Comparison of ENCODE assay signal across 27 cellular contexts in the genomic region with DNA sequence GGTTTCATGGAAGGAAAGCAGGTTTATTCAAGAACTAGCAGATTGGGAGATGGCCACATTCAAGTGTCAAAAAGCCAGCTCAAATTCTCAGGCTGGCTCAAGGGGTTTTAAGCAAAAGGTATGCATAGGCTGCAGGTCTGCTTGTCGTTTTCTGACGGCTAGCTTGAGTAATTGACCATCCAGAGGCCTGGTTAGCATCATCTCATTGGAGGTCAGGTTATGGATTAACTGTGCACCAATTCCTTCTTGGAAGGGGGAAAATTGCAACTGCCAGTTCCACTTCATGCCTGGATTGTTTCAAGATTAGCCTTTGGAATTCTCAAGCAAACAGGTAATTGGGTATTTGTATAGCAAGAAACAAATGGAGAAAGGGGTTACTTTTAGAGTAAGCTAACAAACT.
DNase-seq lines count a peak whose midpoint lies in the region; ATAC-seq, FAIRE-seq and TF ChIP-seq lines count a peak whose summit lies in the region.
"Had no signal": no experiment of that assay in that cellular context is flagged by ENCODE, and none has a peak within 500 bp of the region (broad histone marks: within the 10 kb centered on the region; RNA-seq: fewer than 3 reads in every experiment).

No MANE protein-coding gene starts in this region.

- H3K4me1 Mint-ChIP-seq in nephron, result no peaks in the 10 kb centered on the region

- no peaks in the 10 kb centered on the region for H3K9me3 ChIP-seq in cardiac muscle cell (ENCODE audit: low read depth)
- no peaks in the 10 kb centered on the region for H3K9me3 ChIP-seq in kidney (ENCODE audit: control insufficient read depth in 1 of 2, low read length in 2 of 2)
- H3K9me3 ChIP-seq in thyroid gland, result no peaks in the 10 kb centered on the region
- H3K9me3 ChIP-seq: HAP-1 had no signal

- H3K4me3 ChIP-seq in cardiac muscle cell (no peak overlapping the region), kidney (ENCODE audit: low read length in 2 of 2) (no peak overlapping the region), thyroid gland (replicated peaks in 1 of 3) (no peak overlapping the region)
- H3K4me3 ChIP-seq: HAP-1, K562, SK-N-MC had no signal

- peaks cover 18% of the 10 kb centered on the region for H3K9me3 Mint-ChIP-seq in nephron
- H3K9me3 Mint-ChIP-seq in activated naive CD4-positive, alpha-beta T cell treated with anti-CD3 and anti-CD28 coated beads, Interleukin-2, amount 50 U/mL, for 72 hours, result no peaks in the 10 kb centered on the region
- H3K9me3 Mint-ChIP-seq: HFFc6 had no signal

- H3K36me3 ChIP-seq in cardiac muscle cell, result no peaks in the 10 kb centered on the region
- no peaks in the 10 kb centered on the region for H3K36me3 ChIP-seq in kidney (ENCODE audit: control insufficient read depth in 1 of 2, insufficient read depth in 2 of 2, low read length in 2 of 2)
- H3K36me3 ChIP-seq in thyroid gland, result no peaks in the 10 kb centered on the region
- H3K36me3 ChIP-seq: HAP-1 had no signal

- 35 to 60% methylated on average over 1 to 2 of the region's 2 CpGs for WGBS in thyroid gland, 2 donors

- no peak overlapping the region for H3K9ac ChIP-seq in kidney (ENCODE audit: low read length in 2 of 2)

- intact Hi-C loops in Right ventricle myocardium inferior (cut with DNase I) (no loop called here), kidney (cut with DNase I) (no loop called here), thyroid gland (cut with DNase I) (no loop called here)

- no peak for TF ChIP-seq POLR2A in thyroid gland (IDR thresholded peaks at IDR 0.05)

- H3K27me3 ChIP-seq in cardiac muscle cell, result no peaks in the 10 kb centered on the region
- H3K27me3 ChIP-seq in thyroid gland, result no peaks in the 10 kb centered on the region

- ATAC-seq in Right ventricle myocardium inferior, result no peak
- no peak for ATAC-seq in activated naive CD4-positive, alpha-beta T cell treated with anti-CD3 and anti-CD28 coated beads, Interleukin-2, amount 50 U/mL, for 72 hours
- ATAC-seq in GM21528 (IDR thresholded peaks at IDR 0.05; ENCODE audit: low FRiP score, unreplicated experiment), result no peak
- ATAC-seq: K562, Panc1 had no signal

- FAIRE-seq in kidney (lab: Jason Lieb, UNC) (peak; percentile 81), HTR-8/SVneo (lab: Jason Lieb, UNC) (no peak)
- FAIRE-seq: K562 had no signal

- TF ChIP-seq CTCF in cardiac muscle cell (IDR thresholded peaks at IDR 0.05; ENCODE audit: low read depth, low read length) (no peak), kidney (IDR thresholded peaks at IDR 0.05; ENCODE audit: borderline replicate concordance, extremely low read depth, insufficient read depth) (no peak), nephron (IDR thresholded peaks at IDR 0.05; ENCODE audit: unreplicated experiment in 3 of 3) (no peak), thyroid gland (IDR thresholded peaks at IDR 0.05) (no peak)

- peak in 1 of 2 donors; percentile 43 for DNase-seq in cardiac muscle cell (ENCODE audit: low read depth in 1 of 2, low spot score in 1 of 2)
- no peak for DNase-seq in Right ventricle myocardium inferior (ENCODE audit: missing footprints)
- DNase-seq in kidney, result no peak
- DNase-seq in thyroid gland, result peak; percentile 2
- no peak for DNase-seq in activated naive CD4-positive, alpha-beta T cell treated with anti-CD3 and anti-CD28 coated beads, Interleukin-2, amount 50 U/mL, for 72 hours (ENCODE audit: low spot score in 2 of 2)
- no peak for DNase-seq in HTR-8/SVneo (ENCODE audit: insufficient read length, low spot score)
- DNase-seq: DMS153, DND-41, GOT3, HFFc6, Kasumi-1, NCI-H1092 treated with DMSO at 0.1 percent for 48 hours, NCI-H1436 treated with DMSO at 0.1 percent for 48 hours, NCI-H187 treated with DMSO at 0.1 percent for 48 hours, NCI-H2171 treated with DMSO at 0.1 percent for 48 hours, NCI-H446, NCI-H524 treated with DMSO at 0.1 percent for 48 hours, NCI-H82, SHP77 treated with DMSO at 0.1 percent for 48 hours had no signal

- no peak overlapping the region for H3K4me3 Mint-ChIP-seq in nephron
- H3K4me3 Mint-ChIP-seq: HFFc6 had no signal

- H3K27ac ChIP-seq in cardiac muscle cell (peak overlapping the region; percentile 53), kidney (ENCODE audit: low read depth in 2 of 2, low read length in 2 of 2) (no peak overlapping the region), thyroid gland (peak overlapping the region in 2 of 3 donors; percentile 19 to 20)
- H3K27ac ChIP-seq: 22Rv1, RWPE1, SK-N-MC had no signal

- no peaks in the 10 kb centered on the region for H3K36me3 Mint-ChIP-seq in nephron (ENCODE audit: low read depth)
- no peaks in the 10 kb centered on the region for H3K36me3 Mint-ChIP-seq in activated naive CD4-positive, alpha-beta T cell treated with anti-CD3 and anti-CD28 coated beads, Interleukin-2, amount 50 U/mL, for 72 hours

- no peaks in the 10 kb centered on the region for H3K27me3 Mint-ChIP-seq in nephron (ENCODE audit: low read depth)

- H3K4me1 ChIP-seq in cardiac muscle cell (ENCODE audit: low read depth) (peaks cover 3% of the 10 kb centered on the region), kidney (ENCODE audit: control insufficient read depth in 1 of 2, insufficient read depth in 1 of 2, low read depth in 1 of 2, low read length in 2 of 2) (peaks cover 0 to 5% of the 10 kb centered on the region in 2 donors), thyroid gland (peaks cover 0 to 4% of the 10 kb centered on the region in 2 donors)
- H3K4me1 ChIP-seq: HAP-1 had no signal

- peak overlapping the region; percentile 67 to 82 (median 67) for H3K27ac Mint-ChIP-seq in nephron
- no peak overlapping the region for H3K27ac Mint-ChIP-seq in activated naive CD4-positive, alpha-beta T cell treated with anti-CD3 and anti-CD28 coated beads, Interleukin-2, amount 50 U/mL, for 72 hours
- H3K27ac Mint-ChIP-seq: HFFc6 had no signal

Comparison
In these comparisons a context has a peak if more than half of its experiments do, and no peak if none do; other contexts are left out.
1. DNase-seq: peak in thyroid gland (2 of 2); none in Right ventricle myocardium inferior (single experiment), kidney (single experiment), activated naive CD4-positive, alpha-beta T cell treated with anti-CD3 and anti-CD28 coated beads, Interleukin-2, amount 50 U/mL, for 72 hours (0 of 2) and HTR-8/SVneo (single experiment).
2. H3K27ac ChIP-seq: peak in cardiac muscle cell (single experiment) and thyroid gland (2 of 3); none in kidney (0 of 2).
3. H3K27ac Mint-ChIP-seq: peak in nephron (3 of 3); none in activated naive CD4-positive, alpha-beta T cell treated with anti-CD3 and anti-CD28 coated beads, Interleukin-2, amount 50 U/mL, for 72 hours (0 of 2).